Comparison of ENCODE assay signal across 8 cellular contexts in the genomic region with DNA sequence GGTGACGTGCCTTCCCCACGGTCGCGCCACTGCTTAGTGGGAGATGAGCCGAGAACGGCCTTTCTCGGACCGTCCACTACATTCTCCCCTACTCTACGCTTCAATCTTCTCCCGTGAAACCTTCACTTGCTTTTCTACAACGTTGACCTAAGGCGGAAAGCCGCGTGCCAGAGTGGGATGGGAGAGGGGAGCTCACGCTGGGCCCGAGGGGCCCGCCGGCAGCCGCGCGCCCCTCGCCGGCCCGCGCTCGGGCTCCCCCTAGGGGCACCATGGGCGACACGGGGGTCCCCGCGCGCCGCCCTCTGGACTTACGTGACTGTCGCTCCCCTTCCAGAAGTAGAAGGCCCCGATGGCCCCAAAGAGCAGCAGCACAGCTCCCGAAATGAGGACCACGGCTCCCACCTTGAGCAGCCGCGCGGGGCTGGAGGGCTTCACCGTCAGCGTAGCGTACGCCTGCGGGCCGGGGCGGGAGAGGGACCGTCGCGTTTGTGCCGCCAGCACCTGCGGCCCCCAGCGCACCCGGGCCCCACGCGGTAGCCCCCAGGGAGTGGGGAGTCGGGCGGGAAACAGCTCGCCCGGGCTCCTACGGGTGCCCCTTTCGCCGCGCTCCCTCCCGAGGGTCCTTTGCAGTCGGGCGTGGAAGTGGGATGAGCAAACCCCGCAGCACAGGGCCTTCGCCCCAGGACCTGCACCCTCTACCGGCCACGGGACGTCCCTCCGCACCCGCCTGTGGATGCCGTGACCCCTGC. TPM values are rescaled to one million over a fixed set of nuclear protein-coding genes. Genes with fewer than 3 reads are reported as not detected.
DNase-seq lines count a peak whose midpoint lies in the region; ATAC-seq and TF ChIP-seq lines count a peak whose summit lies in the region.
"Had no signal": no experiment of that assay in that cellular context is flagged by ENCODE, and none has a peak within 500 bp of the region (broad histone marks: within the 10 kb centered on the region; RNA-seq: fewer than 3 reads in every experiment).

No MANE protein-coding gene starts in this region.

- H3K9me3 ChIP-seq in SJCRH30 (replicated peaks), result no peaks in the 10 kb centered on the region

- H3K9me3 Mint-ChIP-seq in neural crest cell, result no peaks in the 10 kb centered on the region
- H3K9me3 Mint-ChIP-seq in effector memory CD8-positive, alpha-beta T cell, result no peaks in the 10 kb centered on the region

- H3K27me3 Mint-ChIP-seq in neural crest cell (ENCODE audit: low read depth), result peaks cover 30% of the 10 kb centered on the region
- H3K27me3 Mint-ChIP-seq in effector memory CD8-positive, alpha-beta T cell, result peaks cover 57 to 58% of the 10 kb centered on the region in 2 donors

- no peak for DNase-seq in SJCRH30
- peak; percentile 28 to 44 for DNase-seq in erythroblast (lab: John Stamatoyannopoulos, UW)
- peak; percentile 57 for DNase-seq in neural crest cell (ENCODE audit: low read depth, low spot score)
- DNase-seq in effector memory CD8-positive, alpha-beta T cell, result no peak
- DNase-seq in D341Med (ENCODE audit: low spot score), result no peak

- no peaks in the 10 kb centered on the region for H3K27me3 ChIP-seq in SJCRH30

- H3K4me1 ChIP-seq in SJCRH30, result peaks cover 3% of the 10 kb centered on the region; the same call in 1 of the 2 replicates

- TF ChIP-seq POLR2A in erythroblast (IDR thresholded peaks at IDR 0.05; ENCODE audit: low read length), result no peak

- peaks cover 31% of the 10 kb centered on the region for H3K4me1 Mint-ChIP-seq in neural crest cell
- H3K4me1 Mint-ChIP-seq in effector memory CD8-positive, alpha-beta T cell (ENCODE audit: low read depth in 2 of 2), result peaks cover 2 to 3% of the 10 kb centered on the region in 2 donors

- H3K36me3 Mint-ChIP-seq in neural crest cell (ENCODE audit: low read depth), result no peaks in the 10 kb centered on the region
- no peaks in the 10 kb centered on the region for H3K36me3 Mint-ChIP-seq in effector memory CD8-positive, alpha-beta T cell (ENCODE audit: insufficient read depth)

- peak; percentile 73 for TF ChIP-seq CTCF in neural crest cell (conservative IDR thresholded peaks at IDR 0.05)

- no peaks in the 10 kb centered on the region for H3K36me3 ChIP-seq in SJCRH30

- H3K4me3 Mint-ChIP-seq in neural crest cell, result peak overlapping the region; percentile 63
- peak overlapping the region in 1 of 2 donors; percentile 51 for H3K4me3 Mint-ChIP-seq in effector memory CD8-positive, alpha-beta T cell

- H3K27ac Mint-ChIP-seq in neural crest cell (ENCODE audit: unreplicated experiment), result no peak overlapping the region
- no peak overlapping the region for H3K27ac Mint-ChIP-seq in effector memory CD8-positive, alpha-beta T cell

- peak overlapping the region; percentile 18; the same call in 1 of the 2 replicates for H3K27ac ChIP-seq in SJCRH30

- no peak overlapping the region for H3K4me3 ChIP-seq in SJCRH30

- ATAC-seq in GM19455 (IDR thresholded peaks at IDR 0.05; ENCODE audit: unreplicated experiment) (peak; percentile 59), GM21423 (IDR thresholded peaks at IDR 0.05; ENCODE audit: unreplicated experiment) (no peak)
- ATAC-seq in effector memory CD8-positive, alpha-beta T cell (replicated peaks), result no peak

RNA-seq across cellular contexts. Expression of gene CNMD, which starts 0.7 kb away (rescaled TPM):
- total RNA-seq in SJCRH30 (2014; rRNA removed; shearing (Covaris generic)), result 0.13 TPM in 1 of 2 replicates, not detected in the other
- 2.4 and 2.8 TPM in 2 replicates for total RNA-seq in neural crest cell
- total RNA-seq: T-helper 2 cell treated with Interferon-gamma antibody and Interleukin-4, amounts not matched to agents 100 ng/mL and 5 ng/mL, for 36 hours had no signal

Comparison
In these comparisons a context has a peak if more than half of its experiments do, and no peak if none do; other contexts are left out.
1. DNase-seq: peak in erythroblast (2 of 2) and neural crest cell (single experiment); none in SJCRH30 (0 of 2), effector memory CD8-positive, alpha-beta T cell (0 of 3) and D341Med (single experiment).